Comparison of ENCODE assay signal across 8 cellular contexts in the genomic region with DNA sequence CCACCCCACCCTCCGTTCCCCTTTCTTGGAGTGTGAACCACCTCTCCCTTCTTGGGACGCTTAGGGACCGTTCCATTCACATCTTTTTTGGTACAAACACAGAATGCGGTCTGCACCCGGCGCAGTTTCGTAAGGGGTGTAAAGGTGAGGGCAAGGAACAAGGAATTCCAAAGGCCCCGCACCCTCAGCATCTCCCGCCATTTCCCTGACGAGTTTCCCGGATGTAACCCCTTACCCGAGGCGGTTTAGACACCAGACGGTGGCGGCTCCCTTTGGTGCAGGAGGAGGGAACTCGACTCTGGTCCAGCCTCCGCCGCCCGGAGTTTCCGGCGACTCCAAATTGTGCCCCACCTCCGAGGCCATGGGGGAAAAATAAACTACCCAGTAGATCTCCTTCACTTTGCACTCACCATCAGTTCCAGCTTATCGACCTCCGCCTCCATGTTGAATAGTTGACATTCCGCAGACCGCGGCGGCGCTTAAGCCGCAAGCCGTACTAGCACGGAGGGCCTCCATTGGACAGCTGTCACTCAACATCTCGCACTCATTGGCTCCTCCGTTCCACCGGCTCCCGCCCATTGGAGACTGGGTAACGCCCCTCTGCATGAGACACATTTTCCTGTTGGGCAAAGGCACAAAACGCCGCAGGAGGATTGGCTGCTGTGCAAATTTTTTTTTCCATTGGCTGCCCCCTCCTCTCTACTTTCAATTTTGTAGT. TPM values are rescaled to one million over a fixed set of nuclear protein-coding genes. Genes with fewer than 3 reads are reported as not detected.
DNase-seq lines count a peak whose midpoint lies in the region; ATAC-seq and TF ChIP-seq lines count a peak whose summit lies in the region.

Gene SKA2 (minus strand): TSS at position 466 of the 718 bp plus-strand sequence. CDS start 23 bp downstream, at position 443.

- H2AK5ac ChIP-seq in IMR-90 (ENCODE audit: low read depth, low read length): peak within 1 kb of the TSS; percentile 96

- in situ Hi-C loops in IMR-90 (cut with MboI; ENCODE audit: low sequenced_read_pairs): no loop called here

- H3K36me3 Mint-ChIP-seq in activated T-helper 17 cell treated with anti-CD3 and anti-CD28 coated beads, Interleukin-2, amount 50 U/mL, for 72 hours (ENCODE audit: low read depth): no peaks in the 10 kb centered on the region

- peak within 1 kb of the TSS; percentile 73 for H2BK120ac ChIP-seq in IMR-90 (ENCODE audit: low read depth, low read length)

- peak within 1 kb of the TSS; percentile 73; the same call in 1 of the 2 replicates for H2BK20ac ChIP-seq in IMR-90 (ENCODE audit: low read depth, low read length)

- peak within 1 kb of the TSS; percentile 85 to 99 for H4K8ac ChIP-seq in IMR-90 (ENCODE audit: low read depth in 2 of 2, low read length in 2 of 2)

- TSS peak; percentile 42 for BruUV-seq in IMR-90 (replicated peaks; lab: Mats Ljungman, UMichigan)

- H3K27me3 Mint-ChIP-seq in activated T-helper 17 cell treated with anti-CD3 and anti-CD28 coated beads, Interleukin-2, amount 50 U/mL, for 72 hours: no peaks in the 10 kb centered on the region

- no peaks in the 10 kb centered on the region for H3K27me3 ChIP-seq in IMR-90 (ENCODE audit: control insufficient read depth, insufficient read depth, low read length)
- H3K27me3 ChIP-seq in Peyer's patch: no peaks in the 10 kb centered on the region

- peak within 1 kb of the TSS; percentile 99 for H2AK9ac ChIP-seq in IMR-90 (replicated peaks; ENCODE audit: low read depth, low read length, poor library complexity)

- H2AFZ ChIP-seq in IMR-90 (replicated peaks; ENCODE audit: low read length, poor library complexity): peak within 1 kb of the TSS; percentile 94

- intact Hi-C loops in IMR-90 (cut with micrococcal nuclease): loop anchor here (1.0 to 10.0 kb wide), 3 partner anchors 49 to 520 kb away; partner anchors contain the start of gene TRIM37

- DNase-seq in DMS 273 (lab: John Stamatoyannopoulos, UW; ENCODE audit: unreplicated experiment) (peak; percentile 100), IMR-90 (no peak), Peyer's patch (peak; percentile 91 to 98 (median 96)), fibroblast of villous mesenchyme (ENCODE audit: low read depth) (no peak), occipital lobe (lab: John Stamatoyannopoulos, UW) (peak; percentile 100)

- no peak within 1 kb of the TSS for H3K27ac Mint-ChIP-seq in activated T-helper 17 cell treated with anti-CD3 and anti-CD28 coated beads, Interleukin-2, amount 50 U/mL, for 72 hours

- H3K79me1 ChIP-seq in IMR-90 (ENCODE audit: low read depth in 1 of 2, low read length in 2 of 2): peaks cover 3 to 28% of the 10 kb centered on the region in 2 experiments; a peak in 3 of 4 replicates

- H3K4me3 ChIP-seq in IMR-90 (ENCODE audit: insufficient read depth, low read depth, low read length) (peak within 1 kb of the TSS; percentile 73), Peyer's patch (peak within 1 kb of the TSS; percentile 59 to 71 (median 66)), fibroblast of villous mesenchyme (ENCODE audit: low read depth, low read length) (peak within 1 kb of the TSS; percentile 77)

- H3K4me1 ChIP-seq in IMR-90 (ENCODE audit: control insufficient read depth, insufficient read depth, low read length) (peaks cover 2% of the 10 kb centered on the region), Peyer's patch (peaks cover 0 to 7% (median 4%) of the 10 kb centered on the region in 4 donors)

- H2BK5ac ChIP-seq in IMR-90 (ENCODE audit: low read depth, low read length, poor library complexity, severe bottlenecking): peak within 1 kb of the TSS; percentile 95

- CTCF ChIA-PET in IMR-90 (lab: Yijun Ruan, JAX): interaction anchor here (0.5 to 1.1 kb wide), 2 partner anchors 17 to 377 kb away, joined by 4 to 5 read pairs; no protein-coding TSS in a partner anchor

- peak within 1 kb of the TSS; percentile 92 for H3K9ac ChIP-seq in IMR-90 (ENCODE audit: low read depth, low read length)

- H3K18ac ChIP-seq in IMR-90 (ENCODE audit: low read depth, low read length): peak within 1 kb of the TSS; percentile 59

- no peaks in the 10 kb centered on the region for H3K9me3 Mint-ChIP-seq in activated T-helper 17 cell treated with anti-CD3 and anti-CD28 coated beads, Interleukin-2, amount 50 U/mL, for 72 hours

- H3K27ac ChIP-seq in IMR-90 (ENCODE audit: insufficient read depth, low read length) (peak within 1 kb of the TSS; percentile 89), Peyer's patch (peak within 1 kb of the TSS; percentile 52 to 84 (median 78)), temporal lobe (ENCODE audit: low read depth, low read length) (peak within 1 kb of the TSS; percentile 82)

- POLR2A ChIA-PET in IMR-90 (lab: Charles Lee; ENCODE audit: unreplicated experiment): no interaction called here

- H4K5ac ChIP-seq in IMR-90 (ENCODE audit: low read depth, low read length): peak within 1 kb of the TSS; percentile 65

- peak within 1 kb of the TSS; percentile 100 for H3K23ac ChIP-seq in IMR-90 (ENCODE audit: low read depth, low read length)

- TF ChIP-seq CTCF in IMR-90 (conservative IDR thresholded peaks at IDR 0.05; ENCODE audit: low read depth, low read length) (no peak), Peyer's patch (IDR thresholded peaks at IDR 0.05) (no peak), fibroblast of villous mesenchyme (IDR thresholded peaks at IDR 0.05; ENCODE audit: insufficient read depth, low read depth, low read length) (no peak)

- H3K56ac ChIP-seq in IMR-90 (ENCODE audit: extremely low read depth, insufficient read depth, low read length): peak within 1 kb of the TSS; percentile 99

- H3K36me3 ChIP-seq in IMR-90 (ENCODE audit: control insufficient read depth, insufficient read depth, low read length) (peaks cover 1% of the 10 kb centered on the region; the same call in 1 of the 2 replicates), Peyer's patch (no peaks in the 10 kb centered on the region)

- H4K91ac ChIP-seq in IMR-90 (ENCODE audit: insufficient read depth, low read depth, low read length): peak within 1 kb of the TSS; percentile 98

- TF ChIP-seq RAD21 in IMR-90 (IDR thresholded peaks at IDR 0.05; ENCODE audit: low read length): no peak

- H2BK15ac ChIP-seq in IMR-90 (ENCODE audit: low read depth, low read length): peak within 1 kb of the TSS; percentile 95; the same call in 2 of the 3 replicates

- peak within 1 kb of the TSS; percentile 93 for H3K14ac ChIP-seq in IMR-90 (replicated peaks; ENCODE audit: low read depth, low read length)

- H4K20me1 ChIP-seq in IMR-90 (ENCODE audit: insufficient read depth, low read length): peaks cover 5% of the 10 kb centered on the region

- H3K9me3 ChIP-seq in IMR-90 (ENCODE audit: control insufficient read depth, insufficient read depth, low read length) (no peaks in the 10 kb centered on the region), Peyer's patch (no peaks in the 10 kb centered on the region)

- WGBS in IMR-90 (ENCODE audit: extremely low coverage in 2 of 2, insufficient read length in 1 of 2), 2 experiments: 0% methylated on average over 13 of the region's 39 CpGs; no CpG with 5 or more reads in 1 of the 2 experiments

- dilution Hi-C loops in IMR-90 (cut with HindIII; ENCODE audit: low sequenced_read_pairs, unreplicated experiment): no loop called here

- no peak within 1 kb of the TSS for H3K4me3 Mint-ChIP-seq in activated T-helper 17 cell treated with anti-CD3 and anti-CD28 coated beads, Interleukin-2, amount 50 U/mL, for 72 hours

- H3K4me1 Mint-ChIP-seq in activated T-helper 17 cell treated with anti-CD3 and anti-CD28 coated beads, Interleukin-2, amount 50 U/mL, for 72 hours: peaks cover 25% of the 10 kb centered on the region

- H3K9me1 ChIP-seq in IMR-90 (ENCODE audit: insufficient read depth, low read length): peaks cover 2% of the 10 kb centered on the region

- peak within 1 kb of the TSS; percentile 71 for H3K4me2 ChIP-seq in IMR-90 (ENCODE audit: low read depth, low read length)

- TF ChIP-seq POLR2A in IMR-90 (IDR thresholded peaks at IDR 0.05; ENCODE audit: low read depth, low read length): 0 out of 2 replicates have a peak, but pooled peaks have one; percentile 9
- TF ChIP-seq POLR2A in Peyer's patch (IDR thresholded peaks at IDR 0.05): peak in 1 of 2 donors; percentile 26

- H3K4ac ChIP-seq in IMR-90 (ENCODE audit: low read depth, low read length): peak within 1 kb of the TSS; percentile 96

- peak; percentile 80 for ATAC-seq in GM21576 (IDR thresholded peaks at IDR 0.05; ENCODE audit: unreplicated experiment)
- ATAC-seq in IMR-90 (ENCODE audit: low read depth): peak; percentile 86
- peak; percentile 87 for ATAC-seq in activated T-helper 17 cell treated with anti-CD3 and anti-CD28 coated beads, Interleukin-2, amount 50 U/mL, for 72 hours (replicated peaks)

TF ChIP-seq in IMR-90, 13 proteins besides CTCF, POLR2A, EP300 and RAD21:
- TF ChIP-seq NFE2L2 (IDR thresholded peaks at IDR 0.05; ENCODE audit: low read depth, low read length) (no peak), MXI1 (IDR thresholded peaks at IDR 0.05; ENCODE audit: borderline replicate concordance, low read depth, low read length) (peak; percentile 29; the same call in 1 of the 2 replicates), BHLHE40 (IDR thresholded peaks at IDR 0.05; ENCODE audit: low read depth, low read length) (no peak), SMC3 (IDR thresholded peaks at IDR 0.05; ENCODE audit: low read depth, low read length) (0 out of 2 replicates have a peak, but pooled peaks have one; percentile 7), MAZ (IDR thresholded peaks at IDR 0.05; ENCODE audit: borderline replicate concordance, low read depth, low read length) (peak; percentile 81; the same call in 1 of the 2 replicates), FOS (IDR thresholded peaks at IDR 0.05; ENCODE audit: low read depth, low read length) (peak; percentile 90)

RNA-seq across cellular contexts. Expression of gene SKA2, which starts in this region (rescaled TPM):
- 38.7 and 78.6 TPM in 2 replicates for total RNA-seq in IMR-90 (2012; rRNA removed)
- polyA plus RNA-seq in IMR-90 (2012; rRNA removed): 21.3 and 30.4 TPM in 2 replicates
- 5.0 and 6.5 TPM in 2 replicates for polyA plus RNA-seq in IMR-90 (2012; cell fraction: cytosol; rRNA removed)
- 0.46 and 4.2 TPM in 2 replicates for polyA plus RNA-seq in IMR-90 (2012; cell fraction: nucleus; rRNA removed; ENCODE audit: low replicate concordance)
- total RNA-seq in Peyer's patch: 10 to 100 TPM in 2 of 4 donors, 1 to 10 TPM in 2; 4.0 to 33.0 (median 12.6) TPM
- 10 to 100 TPM; 58.3 to 83.9 TPM for total RNA-seq in activated T-helper 17 cell treated with anti-CD3 and anti-CD28 coated beads, Interleukin-2, amount 50 U/mL, for 72 hours
- total RNA-seq in fibroblast of villous mesenchyme: 52.2 and 68.2 TPM in 2 replicates
- total RNA-seq in occipital lobe: 130 TPM
- 92.9 TPM for total RNA-seq in temporal lobe

Comparison
In these comparisons a context has a peak if more than half of its experiments do, and no peak if none do; other contexts are left out.
1. DNase-seq: peak in DMS 273 (single experiment), Peyer's patch (3 of 3) and occipital lobe (single experiment); none in IMR-90 (single experiment) and fibroblast of villous mesenchyme (single experiment).
2. Peak in every context shown above with its lines, with median percentiles within 50 percentile points of each other: ATAC-seq, H3K27ac ChIP-seq and H3K4me3 ChIP-seq.